Comparison of ENCODE assay signal across 24 cellular contexts in the genomic region with DNA sequence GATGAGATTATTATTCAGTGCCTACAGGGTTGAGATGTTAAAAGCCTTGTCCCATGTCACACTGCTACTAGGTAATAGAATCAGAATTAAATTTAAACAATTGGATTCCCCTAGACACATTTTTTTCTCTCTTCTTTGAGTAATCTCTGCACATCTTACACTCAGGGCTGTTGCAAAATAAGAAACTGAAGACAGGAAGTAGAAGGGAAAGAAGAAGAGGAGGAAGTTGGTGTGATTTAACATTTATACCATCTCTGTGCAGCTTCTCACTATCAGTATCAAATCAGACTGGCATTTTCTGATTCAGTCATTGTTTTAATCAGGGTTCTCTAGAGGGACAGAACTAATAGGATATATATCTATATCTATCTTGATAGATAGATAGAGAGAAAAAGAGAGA.
A peak's percentile ranks its signal among the peaks of the same experiment; 100 is the strongest.
DNase-seq lines count a peak whose midpoint lies in the region; ATAC-seq and TF ChIP-seq lines count a peak whose summit lies in the region.
"Had no signal": no experiment of that assay in that cellular context is flagged by ENCODE, and none has a peak within 500 bp of the region (broad histone marks: within the 10 kb centered on the region; RNA-seq: fewer than 3 reads in every experiment).

No MANE protein-coding gene starts in this region.

- H3K9me3 ChIP-seq in Panc1 (ENCODE audit: control insufficient read depth, insufficient read depth, low read depth, low read length) = peaks cover 19% of the 10 kb centered on the region; the same call in 1 of the 2 replicates
- H3K9me3 ChIP-seq: ascending aorta, upper lobe of left lung had no signal

- H3K27me3 ChIP-seq in ACC112 (ENCODE audit: insufficient read depth, low read length) (no peaks in the 10 kb centered on the region), Panc1 (ENCODE audit: control insufficient read depth, insufficient read depth, low read length) (no peaks in the 10 kb centered on the region)
- H3K27me3 ChIP-seq: ascending aorta, upper lobe of left lung had no signal

- H3K4me3 ChIP-seq in ACC112 (ENCODE audit: low read depth, low read length) (no peak overlapping the region), Panc1 (ENCODE audit: low read depth in 2 of 2, low read length in 2 of 2) (no peak overlapping the region)
- H3K4me3 ChIP-seq: A549, ascending aorta, skin epidermis, upper lobe of left lung had no signal

- H2AFZ ChIP-seq in ACC112 (ENCODE audit: low read length, unreplicated experiment) = no peak overlapping the region

- peaks cover 74% of the 10 kb centered on the region for H3K4me1 ChIP-seq in ACC112 (ENCODE audit: control insufficient read depth, insufficient read depth, low read length, unreplicated experiment)
- peaks cover 35% of the 10 kb centered on the region for H3K4me1 ChIP-seq in Panc1 (ENCODE audit: control insufficient read depth, insufficient read depth, low read length)
- H3K4me1 ChIP-seq: ascending aorta had no signal

- CTCF ChIA-PET in Panc1 (lab: Charles Lee) = no interaction called here

- peak; percentile 36 for DNase-seq in KBM-7
- no peak for DNase-seq in Panc1 (ENCODE audit: low read depth, low spot score)
- peak; percentile 33 for DNase-seq in medulla oblongata (ENCODE audit: extremely low spot score)
- DNase-seq in NCI-H1930 (lab: John Stamatoyannopoulos, UW) = no peak
- DNase-seq in dedifferentiated amniotic fluid mesenchymal stem cell (ENCODE audit: extremely low spot score) = no peak
- DNase-seq: central memory CD4-positive, alpha-beta T cell; dermis blood vessel endothelial cell; EL; glutamatergic neuron; H7; NCI-H1417; NCI-H510A; NK-92 treated with Interleukin-12 subunit alpha and Interleukin-12 subunit beta, amount 100 ng/mL, for 24 hours; nucleus accumbens; RPMI8226; stimulated activated CD4-positive, alpha-beta T cell treated with anti-CD3 and anti-CD28 coated beads, Interleukin-1b, Interleukin-23, amount 100 ng/mL, for 48 hours; substantia nigra; upper lobe of left lung had no signal

- no peak for ATAC-seq in Panc1
- no peak for ATAC-seq in HG02970 (IDR thresholded peaks at IDR 0.05; ENCODE audit: low FRiP score, unreplicated experiment)
- no peak for ATAC-seq in HG02642 (IDR thresholded peaks at IDR 0.05; ENCODE audit: poor library complexity, unreplicated experiment)
- ATAC-seq: A549 had no signal

- H3K79me2 ChIP-seq in ACC112 (ENCODE audit: control insufficient read depth, insufficient read depth, low read length, unreplicated experiment) = no peaks in the 10 kb centered on the region

- POLR2A ChIA-PET in Panc1 (lab: Charles Lee) = no interaction called here

- H3K36me3 ChIP-seq in ACC112 (ENCODE audit: insufficient read depth, low read length) = no peaks in the 10 kb centered on the region
- H3K36me3 ChIP-seq in Panc1 (ENCODE audit: control insufficient read depth, insufficient read depth, low read length) = no peaks in the 10 kb centered on the region
- H3K36me3 ChIP-seq: ascending aorta, upper lobe of left lung had no signal

- H3K27ac ChIP-seq in ACC112 (ENCODE audit: low read depth, low read length) (peak overlapping the region; percentile 27), Panc1 (ENCODE audit: low read length) (peak overlapping the region; percentile 96; the same call in 1 of the 2 replicates)
- H3K27ac ChIP-seq: ascending aorta had no signal

- intact Hi-C loops in Panc1 (cut with micrococcal nuclease; ENCODE audit: unreplicated experiment) = no loop called here

- no TSS peak for BruUV-seq in Panc1 (replicated peaks; lab: Mats Ljungman, UMichigan)

- no peak for TF ChIP-seq CTCF in Panc1 (IDR thresholded peaks at IDR 0.05)

- in situ Hi-C loops in KBM-7 (cut with MboI; ENCODE audit: low pct_unique_long_range_greater_than_20kb, low sequenced_read_pairs) = no loop called here
- in situ Hi-C loops in Panc1 (cut with HindIII; ENCODE audit: low pct_unique_long_range_greater_than_20kb, low sequenced_read_pairs) = no loop called here

Comparison
In these comparisons a context has a peak if more than half of its experiments do, and no peak if none do; other contexts are left out.
1. DNase-seq: peak in KBM-7 (single experiment) and medulla oblongata (single experiment); none in Panc1 (single experiment), NCI-H1930 (0 of 2) and dedifferentiated amniotic fluid mesenchymal stem cell (single experiment).